Comparison of ENCODE assay signal across 13 cellular contexts in the genomic region with DNA sequence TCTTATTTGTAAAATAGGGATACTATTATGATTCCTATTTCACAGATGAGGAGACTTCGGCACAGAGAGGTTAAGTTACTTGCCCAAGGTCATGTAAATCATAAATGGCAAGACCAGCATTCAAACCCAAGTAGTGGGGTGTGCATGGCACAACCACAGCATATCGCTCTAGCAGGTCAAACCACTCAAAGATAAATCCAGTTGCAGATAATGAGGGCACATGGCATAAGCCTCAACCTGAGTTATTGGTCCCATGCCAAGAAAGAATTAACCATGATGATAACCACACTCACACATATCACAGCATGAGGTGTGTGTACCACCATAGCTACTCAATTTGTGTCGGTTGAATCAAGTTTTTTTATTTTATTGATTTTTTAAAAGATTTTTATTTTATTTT.
DNase-seq lines count a peak whose midpoint lies in the region; ATAC-seq and FAIRE-seq lines count a peak whose summit lies in the region.
"Had no signal": no experiment of that assay in that cellular context is flagged by ENCODE, and none has a peak within 500 bp of the region (broad histone marks: within the 10 kb centered on the region; RNA-seq: fewer than 3 reads in every experiment).

No MANE protein-coding gene starts in this region.

- no peaks in the 10 kb centered on the region for H3K36me3 Mint-ChIP-seq in stimulated activated effector memory CD8-positive, alpha-beta T cell treated with anti-CD3 and anti-CD28 coated beads, Interleukin-12 subunit alpha, Interleukin-12 subunit beta, amount 100 ng/mL, for 72 hours
- H3K36me3 Mint-ChIP-seq: CD4-positive, alpha-beta memory T cell had no signal

- FAIRE-seq in urothelium cell line (lab: Jason Lieb, UNC), result peak; percentile 81
- FAIRE-seq: A549, GM12878 had no signal

- no peak overlapping the region for H3K4me3 ChIP-seq in Jurkat, Clone E6-1 (ENCODE audit: low read length)
- H3K4me3 ChIP-seq: A549, GM12878, GM23338 had no signal

- ATAC-seq in stimulated activated effector memory CD8-positive, alpha-beta T cell treated with anti-CD3 and anti-CD28 coated beads, Interleukin-12 subunit alpha, Interleukin-12 subunit beta, amount 100 ng/mL, for 72 hours, result no peak
- ATAC-seq: A549, GM12878, GM23338 had no signal

- H3K27ac Mint-ChIP-seq in stimulated activated effector memory CD8-positive, alpha-beta T cell treated with anti-CD3 and anti-CD28 coated beads, Interleukin-12 subunit alpha, Interleukin-12 subunit beta, amount 100 ng/mL, for 72 hours, result no peak overlapping the region
- H3K27ac Mint-ChIP-seq: CD4-positive, alpha-beta memory T cell; GM23338 had no signal

- no peak overlapping the region for H3K4me3 Mint-ChIP-seq in stimulated activated effector memory CD8-positive, alpha-beta T cell treated with anti-CD3 and anti-CD28 coated beads, Interleukin-12 subunit alpha, Interleukin-12 subunit beta, amount 100 ng/mL, for 72 hours
- H3K4me3 Mint-ChIP-seq: CD4-positive, alpha-beta memory T cell; GM23338 had no signal

- no peaks in the 10 kb centered on the region for H3K4me1 Mint-ChIP-seq in stimulated activated effector memory CD8-positive, alpha-beta T cell treated with anti-CD3 and anti-CD28 coated beads, Interleukin-12 subunit alpha, Interleukin-12 subunit beta, amount 100 ng/mL, for 72 hours
- H3K4me1 Mint-ChIP-seq: CD4-positive, alpha-beta memory T cell; GM23338 had no signal

- DNase-seq in NCI-H82 (lab: John Stamatoyannopoulos, UW), result peak; percentile 36
- no peak for DNase-seq in NCI-H82 treated with DMSO at 0.1 percent for 48 hours (lab: John Stamatoyannopoulos, UW; ENCODE audit: unreplicated experiment)
- DNase-seq in Jurkat, Clone E6-1 (ENCODE audit: low read depth, low spot score), result peak; percentile 22
- peak; percentile 36 for DNase-seq in NCI-H1105 treated with DMSO at 0.1 percent for 48 hours (lab: John Stamatoyannopoulos, UW)
- DNase-seq in urothelium cell line (ENCODE audit: low spot score), result no peak
- DNase-seq in stimulated activated effector memory CD8-positive, alpha-beta T cell treated with anti-CD3 and anti-CD28 coated beads, Interleukin-12 subunit alpha, Interleukin-12 subunit beta, amount 100 ng/mL, for 72 hours (ENCODE audit: low spot score in 2 of 2), result no peak
- DNase-seq: BE2C; CD4-positive, alpha-beta memory T cell; DMS79; H7 had no signal

- no peaks in the 10 kb centered on the region for H3K9me3 Mint-ChIP-seq in stimulated activated effector memory CD8-positive, alpha-beta T cell treated with anti-CD3 and anti-CD28 coated beads, Interleukin-12 subunit alpha, Interleukin-12 subunit beta, amount 100 ng/mL, for 72 hours
- H3K9me3 Mint-ChIP-seq: GM23338 had no signal

Comparison
In these comparisons a context has a peak if more than half of its experiments do, and no peak if none do; other contexts are left out.
1. DNase-seq: peak in NCI-H82 (single experiment), Jurkat, Clone E6-1 (single experiment) and NCI-H1105 treated with DMSO at 0.1 percent for 48 hours (single experiment); none in NCI-H82 treated with DMSO at 0.1 percent for 48 hours (single experiment), urothelium cell line (single experiment) and stimulated activated effector memory CD8-positive, alpha-beta T cell treated with anti-CD3 and anti-CD28 coated beads, Interleukin-12 subunit alpha, Interleukin-12 subunit beta, amount 100 ng/mL, for 72 hours (0 of 2).